In the genomic region with DNA sequence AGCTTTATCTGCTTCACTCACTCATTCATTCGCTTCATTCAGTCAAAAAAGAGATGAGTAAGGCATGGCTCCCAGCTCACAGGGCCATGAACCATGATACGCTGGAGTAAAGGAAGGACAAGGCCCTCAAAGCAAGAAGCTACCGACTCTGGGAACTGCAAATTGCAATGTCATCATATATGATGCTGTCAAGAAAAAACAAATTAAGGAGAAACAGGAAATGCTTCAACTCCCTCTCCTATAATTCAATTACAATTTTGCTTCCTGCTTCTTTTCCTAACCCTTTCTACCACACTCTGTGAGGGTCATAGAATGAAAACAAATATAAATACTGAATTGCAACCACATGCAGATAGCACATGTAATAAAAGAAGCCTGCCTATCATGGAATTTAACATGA, we compare ENCODE assay signal across 29 cellular contexts.
"Had no signal": no experiment of that assay in that cellular context is flagged by ENCODE, and none has a peak within 500 bp of the region (broad histone marks: within the 10 kb centered on the region; RNA-seq: fewer than 3 reads in every experiment).

No MANE protein-coding gene starts in this region.

- H3K36me3 Mint-ChIP-seq: activated naive CD4-positive, alpha-beta T cell treated with anti-CD3 and anti-CD28 coated beads, Interleukin-2, amount 10 ng/mL, durations not matched to agents 7 days and 5 days; activated naive CD8-positive, alpha-beta T cell treated with anti-CD3 and anti-CD28 coated beads, Interleukin-2, amount 10 ng/mL, durations not matched to agents 7 days and 5 days; memory B cell; naive thymus-derived CD4-positive, alpha-beta T cell; stimulated activated effector memory CD8-positive, alpha-beta T cell treated with anti-CD3 and anti-CD28 coated beads, Interleukin-12 subunit alpha, Interleukin-12 subunit beta, amount 100 ng/mL, for 72 hours had no signal

- H3K79me2 ChIP-seq: parathyroid adenoma had no signal

- ATAC-seq: left colon; naive thymus-derived CD4-positive, alpha-beta T cell; right cardiac atrium; stimulated activated effector memory CD8-positive, alpha-beta T cell treated with anti-CD3 and anti-CD28 coated beads, Interleukin-12 subunit alpha, Interleukin-12 subunit beta, amount 100 ng/mL, for 72 hours had no signal

- H3K27ac ChIP-seq: brain microvascular endothelial cell, parathyroid adenoma, thoracic aorta, uterus had no signal

- H3K27me3 ChIP-seq: brain microvascular endothelial cell, uterus had no signal

- DNase-seq: activated CD4-positive, alpha-beta memory T cell treated with anti-CD3 and anti-CD28 coated beads, Interleukin-2, amount 10 ng/mL, durations not matched to agents 7 days and 5 days; activated CD4-positive, alpha-beta T cell treated with anti-CD3 and anti-CD28 coated beads, Interleukin-2, amount 10 ng/mL, durations not matched to agents 7 days and 5 days; activated CD4-positive, CD25-positive, alpha-beta regulatory T cell treated with anti-CD3 and anti-CD28 coated beads, Interleukin-2, amount 50 U/mL, for 72 hours; activated CD8-positive, alpha-beta memory T cell treated with anti-CD3 and anti-CD28 coated beads, Interleukin-2, amount 50 U/mL, for 48 hours; activated gamma-delta T cell; activated naive CD4-positive, alpha-beta T cell treated with anti-CD3 and anti-CD28 coated beads, Interleukin-2, amount 10 ng/mL, durations not matched to agents 7 days and 5 days; activated naive CD8-positive, alpha-beta T cell treated with anti-CD3 and anti-CD28 coated beads, Interleukin-2, amount 10 ng/mL, durations not matched to agents 7 days and 5 days; activated T-cell treated with anti-CD3 and anti-CD28 coated beads, Interleukin-2, amount 50 U/mL, for 24 hours; amniotic stem cell; brain microvascular endothelial cell; cortex of kidney; foreskin fibroblast; head of caudate nucleus; hippocampal formation; left colon; midbrain; naive thymus-derived CD4-positive, alpha-beta T cell; nucleus accumbens; right cardiac atrium; stimulated activated CD4-positive, alpha-beta T cell treated with anti-CD3 and anti-CD28 coated beads, Interleukin-4, amount 100 ng/mL, for 24 hours; T-helper 2 cell; trophoblast cell; uterus had no signal

- H3K9me3 ChIP-seq: thoracic aorta, uterus had no signal

- H3K9ac ChIP-seq: parathyroid adenoma had no signal

- H3K4me3 Mint-ChIP-seq: activated CD4-positive, alpha-beta memory T cell treated with anti-CD3 and anti-CD28 coated beads, Interleukin-2, amount 10 ng/mL, durations not matched to agents 7 days and 5 days; activated CD4-positive, alpha-beta T cell treated with anti-CD3 and anti-CD28 coated beads, Interleukin-2, amount 10 ng/mL, durations not matched to agents 7 days and 5 days; activated naive CD4-positive, alpha-beta T cell treated with anti-CD3 and anti-CD28 coated beads, Interleukin-2, amount 10 ng/mL, durations not matched to agents 7 days and 5 days; activated naive CD8-positive, alpha-beta T cell treated with anti-CD3 and anti-CD28 coated beads, Interleukin-2, amount 10 ng/mL, durations not matched to agents 7 days and 5 days; activated T-cell treated with anti-CD3 and anti-CD28 coated beads, Interleukin-2, amount 50 U/mL, for 24 hours; memory B cell; naive thymus-derived CD4-positive, alpha-beta T cell; neural crest cell; stimulated activated effector memory CD8-positive, alpha-beta T cell treated with anti-CD3 and anti-CD28 coated beads, Interleukin-12 subunit alpha, Interleukin-12 subunit beta, amount 100 ng/mL, for 72 hours; stimulated activated naive CD8-positive, alpha-beta T cell treated with anti-CD3 and anti-CD28 coated beads, Interleukin-15, Interleukin-2, amounts not matched to agents 100 ng/mL and 50 ng/mL, for 24 hours had no signal

- H3K27ac Mint-ChIP-seq: activated CD4-positive, alpha-beta memory T cell treated with anti-CD3 and anti-CD28 coated beads, Interleukin-2, amount 10 ng/mL, durations not matched to agents 7 days and 5 days; activated CD4-positive, alpha-beta T cell treated with anti-CD3 and anti-CD28 coated beads, Interleukin-2, amount 10 ng/mL, durations not matched to agents 7 days and 5 days; activated naive CD4-positive, alpha-beta T cell treated with anti-CD3 and anti-CD28 coated beads, Interleukin-2, amount 10 ng/mL, durations not matched to agents 7 days and 5 days; activated naive CD8-positive, alpha-beta T cell treated with anti-CD3 and anti-CD28 coated beads, Interleukin-2, amount 10 ng/mL, durations not matched to agents 7 days and 5 days; activated T-cell treated with anti-CD3 and anti-CD28 coated beads, Interleukin-2, amount 50 U/mL, for 24 hours; memory B cell; naive thymus-derived CD4-positive, alpha-beta T cell; stimulated activated effector memory CD8-positive, alpha-beta T cell treated with anti-CD3 and anti-CD28 coated beads, Interleukin-12 subunit alpha, Interleukin-12 subunit beta, amount 100 ng/mL, for 72 hours; stimulated activated naive CD8-positive, alpha-beta T cell treated with anti-CD3 and anti-CD28 coated beads, Interleukin-15, Interleukin-2, amounts not matched to agents 100 ng/mL and 50 ng/mL, for 24 hours had no signal

- H3K4me3 ChIP-seq: thoracic aorta, uterus had no signal

- H3K9me3 Mint-ChIP-seq: activated CD4-positive, alpha-beta T cell treated with anti-CD3 and anti-CD28 coated beads, Interleukin-2, amount 10 ng/mL, durations not matched to agents 7 days and 5 days; memory B cell; stimulated activated effector memory CD8-positive, alpha-beta T cell treated with anti-CD3 and anti-CD28 coated beads, Interleukin-12 subunit alpha, Interleukin-12 subunit beta, amount 100 ng/mL, for 72 hours; stimulated activated naive CD8-positive, alpha-beta T cell treated with anti-CD3 and anti-CD28 coated beads, Interleukin-15, Interleukin-2, amounts not matched to agents 100 ng/mL and 50 ng/mL, for 24 hours had no signal

- H3K27me3 Mint-ChIP-seq: activated CD4-positive, alpha-beta memory T cell treated with anti-CD3 and anti-CD28 coated beads, Interleukin-2, amount 10 ng/mL, durations not matched to agents 7 days and 5 days; activated CD4-positive, alpha-beta T cell treated with anti-CD3 and anti-CD28 coated beads, Interleukin-2, amount 10 ng/mL, durations not matched to agents 7 days and 5 days; activated naive CD4-positive, alpha-beta T cell treated with anti-CD3 and anti-CD28 coated beads, Interleukin-2, amount 10 ng/mL, durations not matched to agents 7 days and 5 days; activated naive CD8-positive, alpha-beta T cell treated with anti-CD3 and anti-CD28 coated beads, Interleukin-2, amount 10 ng/mL, durations not matched to agents 7 days and 5 days; activated T-cell treated with anti-CD3 and anti-CD28 coated beads, Interleukin-2, amount 50 U/mL, for 24 hours; naive thymus-derived CD4-positive, alpha-beta T cell; stimulated activated naive CD8-positive, alpha-beta T cell treated with anti-CD3 and anti-CD28 coated beads, Interleukin-15, Interleukin-2, amounts not matched to agents 100 ng/mL and 50 ng/mL, for 24 hours had no signal

- H3K36me3 ChIP-seq: brain microvascular endothelial cell, thoracic aorta, uterus had no signal

- H3K4me1 Mint-ChIP-seq: activated CD4-positive, alpha-beta memory T cell treated with anti-CD3 and anti-CD28 coated beads, Interleukin-2, amount 10 ng/mL, durations not matched to agents 7 days and 5 days; activated CD4-positive, alpha-beta T cell treated with anti-CD3 and anti-CD28 coated beads, Interleukin-2, amount 10 ng/mL, durations not matched to agents 7 days and 5 days; activated naive CD4-positive, alpha-beta T cell treated with anti-CD3 and anti-CD28 coated beads, Interleukin-2, amount 10 ng/mL, durations not matched to agents 7 days and 5 days; activated naive CD8-positive, alpha-beta T cell treated with anti-CD3 and anti-CD28 coated beads, Interleukin-2, amount 10 ng/mL, durations not matched to agents 7 days and 5 days; memory B cell; naive thymus-derived CD4-positive, alpha-beta T cell; stimulated activated effector memory CD8-positive, alpha-beta T cell treated with anti-CD3 and anti-CD28 coated beads, Interleukin-12 subunit alpha, Interleukin-12 subunit beta, amount 100 ng/mL, for 72 hours had no signal

- H2AFZ ChIP-seq: parathyroid adenoma had no signal

- H3K4me1 ChIP-seq: uterus had no signal
